ENCODE assay signal across 11 cellular contexts in genomic region chr14:72616294-72616693, GRCh38.
A peak's percentile ranks its signal among the peaks of the same experiment; 100 is the strongest.
DNase-seq lines count a peak whose midpoint lies in the region; ATAC-seq and TF ChIP-seq lines count a peak whose summit lies in the region.
"Had no signal": no experiment of that assay in that cellular context is flagged by ENCODE, and none has a peak within 500 bp of the region (broad histone marks: within the 10 kb centered on the region; RNA-seq: fewer than 3 reads in every experiment).

No MANE protein-coding gene starts in this region.

- H3K9me2 ChIP-seq in PC-3 (replicated peaks; ENCODE audit: low read length) = no peaks in the 10 kb centered on the region

- H3K9ac ChIP-seq in BLaER1 (no peak overlapping the region), PC-3 (ENCODE audit: low read length) (no peak overlapping the region)

- no peak for ATAC-seq in PC-3
- ATAC-seq in stimulated activated naive CD8-positive, alpha-beta T cell treated with anti-CD3 and anti-CD28 coated beads, Interleukin-15, Interleukin-2, amounts not matched to agents 100 U/mL and 50 U/mL, for 24 hours = no peak
- ATAC-seq: activated T-cell treated with anti-CD3 and anti-CD28 coated beads, Interleukin-2, amount 50 U/mL, for 4 hours had no signal

- no peaks in the 10 kb centered on the region for H3K9me3 ChIP-seq in BLaER1
- H3K9me3 ChIP-seq in MG63 = no peaks in the 10 kb centered on the region
- no peaks in the 10 kb centered on the region for H3K9me3 ChIP-seq in osteoblast (ENCODE audit: low read depth, low read length)
- no peaks in the 10 kb centered on the region for H3K9me3 ChIP-seq in PC-3 (ENCODE audit: low read length)

- H2AFZ ChIP-seq in osteoblast (ENCODE audit: low read length) (no peak overlapping the region), PC-3 (ENCODE audit: low read length) (no peak overlapping the region)

- H3K4me2 ChIP-seq in BLaER1 (peak overlapping the region; percentile 85), osteoblast (ENCODE audit: insufficient read depth, low read length) (no peak overlapping the region), PC-3 (ENCODE audit: low read length) (no peak overlapping the region)

- in situ Hi-C loops in GM13977 (cut with MboI; ENCODE audit: low pct_unique_long_range_greater_than_20kb, low sequenced_read_pairs, unreplicated experiment) = no loop called here

- no peak overlapping the region for H3K4me3 ChIP-seq in BLaER1
- no peak overlapping the region for H3K4me3 ChIP-seq in MG63
- no peak overlapping the region for H3K4me3 ChIP-seq in osteoblast (ENCODE audit: insufficient read depth, low read length)
- H3K4me3 ChIP-seq in PC-3 (ENCODE audit: low read length) = no peak overlapping the region

- peak; percentile 37 for DNase-seq in MG63
- DNase-seq in fibroblast of peridontal ligament (ENCODE audit: extremely low read depth) = peak; percentile 84
- peak; percentile 61 for DNase-seq in osteoblast (ENCODE audit: insufficient read length, low spot score, missing footprints)
- no peak for DNase-seq in foreskin melanocyte
- no peak for DNase-seq in PC-3
- DNase-seq in GM13977 (ENCODE audit: low spot score) = no peak
- no peak for DNase-seq in stimulated activated naive CD8-positive, alpha-beta T cell treated with anti-CD3 and anti-CD28 coated beads, Interleukin-15, Interleukin-2, amounts not matched to agents 100 U/mL and 50 U/mL, for 24 hours
- DNase-seq: activated T-cell treated with anti-CD3 and anti-CD28 coated beads, Interleukin-2, amount 50 U/mL, for 4 hours; immature natural killer cell; stimulated activated CD4-positive, alpha-beta T cell treated with anti-CD3 and anti-CD28 coated beads, Interleukin-1b, Interleukin-23, amount 100 ng/mL, for 48 hours had no signal

- CTCF ChIA-PET in PC-3 (lab: Charles Lee) = no interaction called here

- H4K20me1 ChIP-seq in BLaER1 (no peaks in the 10 kb centered on the region), osteoblast (ENCODE audit: insufficient read depth, low read length) (no peaks in the 10 kb centered on the region), PC-3 (ENCODE audit: low read length) (no peaks in the 10 kb centered on the region)

- no peak overlapping the region for H3K27ac ChIP-seq in BLaER1
- H3K27ac ChIP-seq in osteoblast (ENCODE audit: low read depth, low read length) = no peak overlapping the region
- H3K27ac ChIP-seq in PC-3 (ENCODE audit: low read length) = no peak overlapping the region

- no TSS peak for BruUV-seq in PC-3 (replicated peaks; lab: Mats Ljungman, UMichigan)

- TF ChIP-seq CTCF in osteoblast (IDR thresholded peaks at IDR 0.05; ENCODE audit: extremely low read depth, low read depth, low read length) (no peak), PC-3 (conservative IDR thresholded peaks at IDR 0.05; ENCODE audit: low read depth, low read length) (no peak), GM13977 (IDR thresholded peaks at IDR 0.05; ENCODE audit: extremely low read depth, insufficient read depth, missing control alignments) (no peak)

- POLR2A ChIA-PET in PC-3 (lab: Charles Lee; ENCODE audit: unreplicated experiment) = interaction anchor here (0.6 kb wide), 1 partner anchor 80 kb away, joined by 4 read pairs; no protein-coding TSS in a partner anchor

- no peaks in the 10 kb centered on the region for H3K79me2 ChIP-seq in osteoblast (ENCODE audit: insufficient read depth, low read length)
- no peaks in the 10 kb centered on the region for H3K79me2 ChIP-seq in PC-3 (ENCODE audit: low read length)

- no peaks in the 10 kb centered on the region for H3K36me3 ChIP-seq in BLaER1
- no peaks in the 10 kb centered on the region for H3K36me3 ChIP-seq in MG63
- no peaks in the 10 kb centered on the region for H3K36me3 ChIP-seq in osteoblast (ENCODE audit: insufficient read depth, low read length)
- H3K36me3 ChIP-seq in PC-3 (ENCODE audit: low read depth, low read length) = no peaks in the 10 kb centered on the region

- peaks cover 93% of the 10 kb centered on the region for H3K4me1 ChIP-seq in BLaER1
- peaks cover 25% of the 10 kb centered on the region for H3K4me1 ChIP-seq in osteoblast (ENCODE audit: insufficient read depth, low read length)
- H3K4me1 ChIP-seq in PC-3 (ENCODE audit: insufficient read depth, low read length) = peaks cover 29% of the 10 kb centered on the region

- intact Hi-C loops in PC-3 (cut with micrococcal nuclease) = no loop called here

- H3K27me3 ChIP-seq in BLaER1 = no peaks in the 10 kb centered on the region
- no peaks in the 10 kb centered on the region for H3K27me3 ChIP-seq in MG63
- no peaks in the 10 kb centered on the region for H3K27me3 ChIP-seq in osteoblast (ENCODE audit: insufficient read depth, low read length)
- no peaks in the 10 kb centered on the region for H3K27me3 ChIP-seq in PC-3 (ENCODE audit: low read length)

- no peaks in the 10 kb centered on the region for H3F3A ChIP-seq in PC-3 (ENCODE audit: low read length, unreplicated experiment)

Comparison
In these comparisons a context has a peak if more than half of its experiments do, and no peak if none do; other contexts are left out.
1. DNase-seq: peak in MG63 (single experiment), fibroblast of peridontal ligament (single experiment) and osteoblast (single experiment); none in foreskin melanocyte (single experiment), PC-3 (single experiment), GM13977 (single experiment) and stimulated activated naive CD8-positive, alpha-beta T cell treated with anti-CD3 and anti-CD28 coated beads, Interleukin-15, Interleukin-2, amounts not matched to agents 100 U/mL and 50 U/mL, for 24 hours (single experiment).